In the genomic region with DNA sequence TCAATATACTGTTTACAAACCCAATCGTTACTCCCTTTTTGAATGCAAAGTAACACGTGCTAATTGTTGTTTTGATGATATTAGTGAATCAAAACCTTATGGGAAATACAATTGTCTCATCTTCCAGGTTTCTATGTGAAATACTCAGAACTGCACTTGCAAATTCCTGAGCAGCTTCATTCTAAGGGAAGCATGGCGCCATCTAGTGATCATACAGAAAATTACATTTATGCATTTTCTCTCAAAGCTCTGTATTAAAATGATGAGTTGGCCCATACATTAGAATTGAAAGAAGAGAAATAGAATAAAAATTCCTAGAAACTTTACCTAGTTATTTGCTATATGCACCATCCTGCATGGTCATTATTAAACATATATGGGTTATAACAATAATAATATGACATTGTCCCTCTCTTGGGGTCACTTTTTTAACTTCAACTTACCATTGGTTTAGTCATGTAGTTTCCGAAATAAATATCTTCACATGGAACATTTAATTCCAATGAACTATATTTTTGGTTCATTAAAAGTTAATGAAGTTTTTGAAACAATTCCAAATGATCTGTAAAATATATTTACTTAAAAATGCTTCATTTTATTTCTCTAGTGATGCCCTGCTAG, we compare ENCODE assay signal across 7 cellular contexts.
DNase-seq lines count a peak whose midpoint lies in the region; ATAC-seq and TF ChIP-seq lines count a peak whose summit lies in the region.

No MANE protein-coding gene starts in this region.

- ATAC-seq in HG02938 (IDR thresholded peaks at IDR 0.05; ENCODE audit: unreplicated experiment) (peak; percentile 64), HG03457 (IDR thresholded peaks at IDR 0.05; ENCODE audit: unreplicated experiment) (no peak)

- no peaks in the 10 kb centered on the region for H3K27me3 ChIP-seq in colonic mucosa
- H3K27me3 ChIP-seq in effector memory CD4-positive, alpha-beta T cell (replicated peaks; ENCODE audit: control insufficient read depth, insufficient read depth, low read length, poor library complexity, severe bottlenecking), result no peaks in the 10 kb centered on the region

- H3K9me3 ChIP-seq in colonic mucosa, result no peaks in the 10 kb centered on the region
- no peaks in the 10 kb centered on the region for H3K9me3 ChIP-seq in effector memory CD4-positive, alpha-beta T cell (ENCODE audit: control insufficient read depth, low read length)

- no peak overlapping the region for H3K27ac ChIP-seq in colonic mucosa
- no peak overlapping the region for H3K27ac ChIP-seq in effector memory CD4-positive, alpha-beta T cell (ENCODE audit: insufficient read depth, low read length, poor library complexity, severe bottlenecking)

- peak; percentile 79 for TF ChIP-seq CTCF in colonic mucosa (IDR thresholded peaks at IDR 0.05)

- DNase-seq in G401 (ENCODE audit: low spot score) (peak; percentile 72), NCI-H748 (lab: John Stamatoyannopoulos, UW; ENCODE audit: unreplicated experiment) (peak; percentile 62), colonic mucosa (no peak), midbrain (lab: John Stamatoyannopoulos, UW) (peak; percentile 68)
- DNase-seq in effector memory CD4-positive, alpha-beta T cell, result no peak

- in situ Hi-C loops in G401 (cut with HindIII; ENCODE audit: low sequenced_read_pairs), result no loop called here

- no peak overlapping the region for H3K4me3 ChIP-seq in colonic mucosa
- no peak overlapping the region for H3K4me3 ChIP-seq in effector memory CD4-positive, alpha-beta T cell (ENCODE audit: insufficient read depth, low read depth, low read length, poor library complexity, severe bottlenecking)

- no peaks in the 10 kb centered on the region for H3K4me1 ChIP-seq in colonic mucosa
- no peaks in the 10 kb centered on the region for H3K4me1 ChIP-seq in effector memory CD4-positive, alpha-beta T cell (ENCODE audit: control insufficient read depth, insufficient read depth, low read length, poor library complexity, severe bottlenecking)

- no peak overlapping the region for H3K9ac ChIP-seq in colonic mucosa (ENCODE audit: low read depth in 2 of 2, low read length in 2 of 2)

- intact Hi-C loops in colonic mucosa (cut with DNase I), result loop anchor here (10.0 kb wide), 2 partner anchors 121 to 489 kb away; no protein-coding TSS in a partner anchor

- H3K36me3 ChIP-seq in colonic mucosa, result no peaks in the 10 kb centered on the region
- no peaks in the 10 kb centered on the region for H3K36me3 ChIP-seq in effector memory CD4-positive, alpha-beta T cell (ENCODE audit: control insufficient read depth, insufficient read depth, low read length)

Comparison
In these comparisons a context has a peak if more than half of its experiments do, and no peak if none do; other contexts are left out.
1. DNase-seq: peak in G401 (single experiment), NCI-H748 (single experiment) and midbrain (single experiment); none in colonic mucosa (single experiment) and effector memory CD4-positive, alpha-beta T cell (0 of 3).